Comparison of ENCODE assay signal across 1 cellular context in the genomic region with DNA sequence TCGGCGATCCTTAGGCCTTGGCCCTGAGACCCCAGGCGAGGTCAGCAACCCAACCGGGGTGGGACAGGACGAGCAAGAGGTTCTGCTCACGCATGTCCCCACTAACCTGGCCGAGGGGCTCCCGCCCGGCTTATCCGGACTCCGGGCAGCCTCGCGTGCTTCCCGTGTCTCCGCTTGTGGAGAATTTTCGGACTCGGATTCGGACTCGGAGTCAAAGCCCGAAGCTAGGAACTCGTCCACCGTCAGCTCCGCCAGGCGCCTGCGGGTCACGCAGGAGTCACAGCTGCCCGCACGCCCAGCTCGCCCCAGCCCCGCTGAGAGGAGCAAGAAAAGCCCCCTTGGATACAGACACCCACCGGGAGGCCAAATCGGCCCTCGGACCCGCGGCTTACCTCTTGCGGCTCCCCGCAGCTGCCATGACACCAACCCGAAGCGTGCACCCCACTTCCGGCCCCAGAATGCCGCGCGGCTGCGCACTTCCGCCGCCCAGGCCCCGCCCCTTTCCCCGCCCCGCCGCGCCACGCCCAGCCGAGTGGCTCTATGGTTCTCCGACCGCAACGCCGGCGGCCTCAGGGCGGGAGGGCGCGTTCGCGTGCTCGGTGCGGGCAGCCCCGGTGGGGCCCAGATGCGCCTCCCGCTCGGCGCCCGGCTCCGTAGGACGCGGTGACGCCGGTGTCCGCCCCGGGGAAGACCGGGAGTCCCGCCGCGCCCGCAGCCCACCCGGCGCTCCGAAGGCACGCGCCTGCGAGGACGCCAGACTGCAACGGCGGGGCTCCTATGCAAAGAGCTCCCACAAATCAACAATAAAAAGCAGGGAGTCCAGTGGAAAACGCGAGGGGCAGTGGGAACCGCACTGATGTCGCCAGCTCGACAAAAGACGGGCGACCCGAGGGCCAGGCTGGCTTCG.
A peak's percentile ranks its signal among the peaks of the same experiment; 100 is the strongest.
TF ChIP-seq lines count a peak whose summit lies in the region.

Gene NOC2L (minus strand): TSS at position 434 of the 907 bp plus-strand sequence. CDS start 16 bp downstream, at position 418.

TF ChIP-seq in GM12878, 131 proteins besides CTCF, POLR2A, EP300 and RAD21 (continued from another document and continues in another):
- peak; percentile 71 for TF ChIP-seq SP1 (IDR thresholded peaks at IDR 0.05; ENCODE audit: low read depth, low read length)
- TF ChIP-seq PKNOX1 (IDR thresholded peaks at IDR 0.05) = no peak
- TF ChIP-seq IRF4 (IDR thresholded peaks at IDR 0.05; ENCODE audit: low read depth, low read length) = no peak
- TF ChIP-seq NR2F1 (conservative IDR thresholded peaks at IDR 0.05) = peak; percentile 68
- no peak for TF ChIP-seq CHD4 (IDR thresholded peaks at IDR 0.05)
- no peak for TF ChIP-seq ZZZ3 (IDR thresholded peaks at IDR 0.05; ENCODE audit: control insufficient read depth, insufficient read length, low read depth)
- no peak; the same call in 2 of the 3 replicates for TF ChIP-seq POU2F2 (IDR thresholded peaks at IDR 0.05; ENCODE audit: borderline replicate concordance, low read depth, low read length)
- 0 out of 2 replicates have a peak, but pooled peaks have one; percentile 17 for TF ChIP-seq CHD2 (IDR thresholded peaks at IDR 0.05; ENCODE audit: borderline replicate concordance, low read depth, low read length)
- no peak for TF ChIP-seq DPF2 (IDR thresholded peaks at IDR 0.05)
- peak; percentile 56 for TF ChIP-seq E4F1 (IDR thresholded peaks at IDR 0.05; ENCODE audit: borderline replicate concordance, partially characterized antibody)
- TF ChIP-seq YBX1 (IDR thresholded peaks at IDR 0.05) = no peak
- TF ChIP-seq POLR2AphosphoS2 (IDR thresholded peaks at IDR 0.05; ENCODE audit: low read depth, low read length) = no peak
- peak; percentile 76 for TF ChIP-seq MXI1 (IDR thresholded peaks at IDR 0.05; ENCODE audit: low read depth, low read length)
- TF ChIP-seq, protein P1, sequence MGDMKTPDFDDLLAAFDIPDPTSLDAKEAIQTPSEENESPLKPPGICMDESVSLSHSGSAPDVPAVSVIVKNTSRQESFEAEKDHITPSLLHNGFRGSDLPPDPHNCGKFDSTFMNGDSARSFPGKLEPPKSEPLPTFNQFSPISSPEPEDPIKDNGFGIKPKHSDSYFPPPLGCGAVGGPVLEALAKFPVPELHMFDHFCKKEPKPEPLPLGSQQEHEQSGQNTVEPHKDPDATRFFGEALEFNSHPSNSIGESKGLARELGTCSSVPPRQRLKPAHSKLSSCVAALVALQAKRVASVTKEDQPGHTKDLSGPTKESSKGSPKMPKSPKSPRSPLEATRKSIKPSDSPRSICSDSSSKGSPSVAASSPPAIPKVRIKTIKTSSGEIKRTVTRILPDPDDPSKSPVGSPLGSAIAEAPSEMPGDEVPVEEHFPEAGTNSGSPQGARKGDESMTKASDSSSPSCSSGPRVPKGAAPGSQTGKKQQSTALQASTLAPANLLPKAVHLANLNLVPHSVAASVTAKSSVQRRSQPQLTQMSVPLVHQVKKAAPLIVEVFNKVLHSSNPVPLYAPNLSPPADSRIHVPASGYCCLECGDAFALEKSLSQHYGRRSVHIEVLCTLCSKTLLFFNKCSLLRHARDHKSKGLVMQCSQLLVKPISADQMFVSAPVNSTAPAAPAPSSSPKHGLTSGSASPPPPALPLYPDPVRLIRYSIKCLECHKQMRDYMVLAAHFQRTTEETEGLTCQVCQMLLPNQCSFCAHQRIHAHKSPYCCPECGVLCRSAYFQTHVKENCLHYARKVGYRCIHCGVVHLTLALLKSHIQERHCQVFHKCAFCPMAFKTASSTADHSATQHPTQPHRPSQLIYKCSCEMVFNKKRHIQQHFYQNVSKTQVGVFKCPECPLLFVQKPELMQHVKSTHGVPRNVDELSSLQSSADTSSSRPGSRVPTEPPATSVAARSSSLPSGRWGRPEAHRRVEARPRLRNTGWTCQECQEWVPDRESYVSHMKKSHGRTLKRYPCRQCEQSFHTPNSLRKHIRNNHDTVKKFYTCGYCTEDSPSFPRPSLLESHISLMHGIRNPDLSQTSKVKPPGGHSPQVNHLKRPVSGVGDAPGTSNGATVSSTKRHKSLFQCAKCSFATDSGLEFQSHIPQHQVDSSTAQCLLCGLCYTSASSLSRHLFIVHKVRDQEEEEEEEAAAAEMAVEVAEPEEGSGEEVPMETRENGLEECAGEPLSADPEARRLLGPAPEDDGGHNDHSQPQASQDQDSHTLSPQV (IDR thresholded peaks at IDR 0.05) = no peak
- peak; percentile 83; the same call in 1 of the 2 replicates for TF ChIP-seq TAF1 (IDR thresholded peaks at IDR 0.05; ENCODE audit: borderline replicate concordance, low read depth, low read length)
- TF ChIP-seq, protein P2, sequence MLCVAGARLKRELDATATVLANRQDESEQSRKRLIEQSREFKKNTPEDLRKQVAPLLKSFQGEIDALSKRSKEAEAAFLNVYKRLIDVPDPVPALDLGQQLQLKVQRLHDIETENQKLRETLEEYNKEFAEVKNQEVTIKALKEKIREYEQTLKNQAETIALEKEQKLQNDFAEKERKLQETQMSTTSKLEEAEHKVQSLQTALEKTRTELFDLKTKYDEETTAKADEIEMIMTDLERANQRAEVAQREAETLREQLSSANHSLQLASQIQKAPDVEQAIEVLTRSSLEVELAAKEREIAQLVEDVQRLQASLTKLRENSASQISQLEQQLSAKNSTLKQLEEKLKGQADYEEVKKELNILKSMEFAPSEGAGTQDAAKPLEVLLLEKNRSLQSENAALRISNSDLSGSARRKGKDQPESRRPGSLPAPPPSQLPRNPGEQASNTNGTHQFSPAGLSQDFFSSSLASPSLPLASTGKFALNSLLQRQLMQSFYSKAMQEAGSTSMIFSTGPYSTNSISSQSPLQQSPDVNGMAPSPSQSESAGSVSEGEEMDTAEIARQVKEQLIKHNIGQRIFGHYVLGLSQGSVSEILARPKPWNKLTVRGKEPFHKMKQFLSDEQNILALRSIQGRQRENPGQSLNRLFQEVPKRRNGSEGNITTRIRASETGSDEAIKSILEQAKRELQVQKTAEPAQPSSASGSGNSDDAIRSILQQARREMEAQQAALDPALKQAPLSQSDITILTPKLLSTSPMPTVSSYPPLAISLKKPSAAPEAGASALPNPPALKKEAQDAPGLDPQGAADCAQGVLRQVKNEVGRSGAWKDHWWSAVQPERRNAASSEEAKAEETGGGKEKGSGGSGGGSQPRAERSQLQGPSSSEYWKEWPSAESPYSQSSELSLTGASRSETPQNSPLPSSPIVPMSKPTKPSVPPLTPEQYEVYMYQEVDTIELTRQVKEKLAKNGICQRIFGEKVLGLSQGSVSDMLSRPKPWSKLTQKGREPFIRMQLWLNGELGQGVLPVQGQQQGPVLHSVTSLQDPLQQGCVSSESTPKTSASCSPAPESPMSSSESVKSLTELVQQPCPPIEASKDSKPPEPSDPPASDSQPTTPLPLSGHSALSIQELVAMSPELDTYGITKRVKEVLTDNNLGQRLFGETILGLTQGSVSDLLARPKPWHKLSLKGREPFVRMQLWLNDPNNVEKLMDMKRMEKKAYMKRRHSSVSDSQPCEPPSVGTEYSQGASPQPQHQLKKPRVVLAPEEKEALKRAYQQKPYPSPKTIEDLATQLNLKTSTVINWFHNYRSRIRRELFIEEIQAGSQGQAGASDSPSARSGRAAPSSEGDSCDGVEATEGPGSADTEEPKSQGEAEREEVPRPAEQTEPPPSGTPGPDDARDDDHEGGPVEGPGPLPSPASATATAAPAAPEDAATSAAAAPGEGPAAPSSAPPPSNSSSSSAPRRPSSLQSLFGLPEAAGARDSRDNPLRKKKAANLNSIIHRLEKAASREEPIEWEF (IDR thresholded peaks at IDR 0.05; ENCODE audit: insufficient replicate concordance, low read depth, low read length) = no peak
- no peak; the same call in 1 of the 2 replicates for TF ChIP-seq ZNF207 (IDR thresholded peaks at IDR 0.05; ENCODE audit: borderline replicate concordance)
- TF ChIP-seq HSF1 (IDR thresholded peaks at IDR 0.05; ENCODE audit: low read depth, low read length) = no peak
- peak; percentile 88 for TF ChIP-seq GABPA (IDR thresholded peaks at IDR 0.05; ENCODE audit: low read depth)
- peak; percentile 54 for TF ChIP-seq RUNX3 (IDR thresholded peaks at IDR 0.05; ENCODE audit: low read length)
- no peak for TF ChIP-seq ZNF24 (IDR thresholded peaks at IDR 0.05)
- peak; percentile 54; the same call in 1 of the 2 replicates for TF ChIP-seq SIN3A (IDR thresholded peaks at IDR 0.05; ENCODE audit: low read depth, low read length)
- TF ChIP-seq SPI1 (IDR thresholded peaks at IDR 0.05; ENCODE audit: borderline replicate concordance, insufficient read depth, low read depth, low read length) = peak; percentile 3; the same call in 1 of the 2 replicates
- no peak for TF ChIP-seq PAX8 (IDR thresholded peaks at IDR 0.05)
- TF ChIP-seq, protein P3, sequence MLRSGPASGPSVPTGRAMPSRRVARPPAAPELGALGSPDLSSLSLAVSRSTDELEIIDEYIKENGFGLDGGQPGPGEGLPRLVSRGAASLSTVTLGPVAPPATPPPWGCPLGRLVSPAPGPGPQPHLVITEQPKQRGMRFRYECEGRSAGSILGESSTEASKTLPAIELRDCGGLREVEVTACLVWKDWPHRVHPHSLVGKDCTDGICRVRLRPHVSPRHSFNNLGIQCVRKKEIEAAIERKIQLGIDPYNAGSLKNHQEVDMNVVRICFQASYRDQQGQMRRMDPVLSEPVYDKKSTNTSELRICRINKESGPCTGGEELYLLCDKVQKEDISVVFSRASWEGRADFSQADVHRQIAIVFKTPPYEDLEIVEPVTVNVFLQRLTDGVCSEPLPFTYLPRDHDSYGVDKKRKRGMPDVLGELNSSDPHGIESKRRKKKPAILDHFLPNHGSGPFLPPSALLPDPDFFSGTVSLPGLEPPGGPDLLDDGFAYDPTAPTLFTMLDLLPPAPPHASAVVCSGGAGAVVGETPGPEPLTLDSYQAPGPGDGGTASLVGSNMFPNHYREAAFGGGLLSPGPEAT (IDR thresholded peaks at IDR 0.05; ENCODE audit: low read depth) = peak; percentile 99
- no peak for TF ChIP-seq TARDBP (IDR thresholded peaks at IDR 0.05; ENCODE audit: borderline replicate concordance)
- TF ChIP-seq IKZF1 (conservative IDR thresholded peaks at IDR 0.05) = peak; percentile 63
- TF ChIP-seq CEBPB (IDR thresholded peaks at IDR 0.05; ENCODE audit: borderline replicate concordance in 1 of 2, low read depth in 2 of 2, low read length in 2 of 2) = no peak
- TF ChIP-seq, protein P4, sequence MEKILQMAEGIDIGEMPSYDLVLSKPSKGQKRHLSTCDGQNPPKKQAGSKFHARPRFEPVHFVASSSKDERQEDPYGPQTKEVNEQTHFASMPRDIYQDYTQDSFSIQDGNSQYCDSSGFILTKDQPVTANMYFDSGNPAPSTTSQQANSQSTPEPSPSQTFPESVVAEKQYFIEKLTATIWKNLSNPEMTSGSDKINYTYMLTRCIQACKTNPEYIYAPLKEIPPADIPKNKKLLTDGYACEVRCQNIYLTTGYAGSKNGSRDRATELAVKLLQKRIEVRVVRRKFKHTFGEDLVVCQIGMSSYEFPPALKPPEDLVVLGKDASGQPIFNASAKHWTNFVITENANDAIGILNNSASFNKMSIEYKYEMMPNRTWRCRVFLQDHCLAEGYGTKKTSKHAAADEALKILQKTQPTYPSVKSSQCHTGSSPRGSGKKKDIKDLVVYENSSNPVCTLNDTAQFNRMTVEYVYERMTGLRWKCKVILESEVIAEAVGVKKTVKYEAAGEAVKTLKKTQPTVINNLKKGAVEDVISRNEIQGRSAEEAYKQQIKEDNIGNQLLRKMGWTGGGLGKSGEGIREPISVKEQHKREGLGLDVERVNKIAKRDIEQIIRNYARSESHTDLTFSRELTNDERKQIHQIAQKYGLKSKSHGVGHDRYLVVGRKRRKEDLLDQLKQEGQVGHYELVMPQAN (conservative IDR thresholded peaks at IDR 0.05) = peak; percentile 92
- TF ChIP-seq FOXK2 (IDR thresholded peaks at IDR 0.05) = peak; percentile 34; the same call in 1 of the 2 replicates
- no peak for TF ChIP-seq SMC3 (IDR thresholded peaks at IDR 0.05; ENCODE audit: borderline replicate concordance, low read length)
- 0 out of 2 replicates have a peak, but pooled peaks have one; percentile 76 for TF ChIP-seq HDAC2 (IDR thresholded peaks at IDR 0.05)
